Comparison of ENCODE assay signal across 2 cellular contexts in genomic region chr20:46060301-46060881, GRCh38.
TF ChIP-seq lines count a peak whose summit lies in the region.

No MANE protein-coding gene starts in this region.

TF ChIP-seq in GM23338, 12 proteins besides CTCF, POLR2A, EP300 and RAD21:
- TF ChIP-seq REST (IDR thresholded peaks at IDR 0.05; ENCODE audit: unreplicated experiment) (no peak), ZNF331 (CRISPR knock-in tag; IDR thresholded peaks at IDR 0.05; ENCODE audit: low read depth) (no peak), ETS1 (IDR thresholded peaks at IDR 0.05) (no peak), POLR2AphosphoS5 (IDR thresholded peaks at IDR 0.05; ENCODE audit: low read depth) (no peak), ZNF462 (CRISPR knock-in tag; IDR thresholded peaks at IDR 0.05) (no peak), NANOG (IDR thresholded peaks at IDR 0.05; ENCODE audit: borderline replicate concordance) (no peak), EZH2 (IDR thresholded peaks at IDR 0.05; ENCODE audit: low read depth, unreplicated experiment) (no peak), EZH2phosphoT487 (IDR thresholded peaks at IDR 0.05; ENCODE audit: unreplicated experiment) (no peak), JUNB (IDR thresholded peaks at IDR 0.05; ENCODE audit: unreplicated experiment) (no peak), STAT1 (IDR thresholded peaks at IDR 0.05; ENCODE audit: unreplicated experiment) (no peak)

TF ChIP-seq in GM12878, 131 proteins besides CTCF, POLR2A, EP300 and RAD21:
- TF ChIP-seq IKZF1 (conservative IDR thresholded peaks at IDR 0.05) (peak; percentile 43; the same call in 1 of the 2 replicates), MTA2 (IDR thresholded peaks at IDR 0.05; ENCODE audit: low read depth) (0 out of 2 replicates have a peak, but pooled peaks have one; percentile 21), ZNF24 (IDR thresholded peaks at IDR 0.05) (no peak), DPF2 (IDR thresholded peaks at IDR 0.05) (0 out of 2 replicates have a peak, but pooled peaks have one; percentile 14), ETV6 (conservative IDR thresholded peaks at IDR 0.05 in 1 of 2, IDR thresholded peaks at IDR 0.05 in 1 of 2; ENCODE audit: borderline replicate concordance in 1 of 2, low read depth in 1 of 2) (0 out of 4 replicates have a peak, but pooled peaks of 1 of the 2 experiments have one; percentile 21), HSF1 (IDR thresholded peaks at IDR 0.05; ENCODE audit: low read depth, low read length) (no peak), IKZF2 (IDR thresholded peaks at IDR 0.05) (peak; percentile 15 to 38; a peak in 2 of 4 replicates), RUNX3 (IDR thresholded peaks at IDR 0.05; ENCODE audit: low read length) (peak; percentile 80), SPI1 (IDR thresholded peaks at IDR 0.05; ENCODE audit: borderline replicate concordance, insufficient read depth, low read depth, low read length) (peak; percentile 76)
